Comparison of ENCODE assay signal across 8 cellular contexts in the genomic region with DNA sequence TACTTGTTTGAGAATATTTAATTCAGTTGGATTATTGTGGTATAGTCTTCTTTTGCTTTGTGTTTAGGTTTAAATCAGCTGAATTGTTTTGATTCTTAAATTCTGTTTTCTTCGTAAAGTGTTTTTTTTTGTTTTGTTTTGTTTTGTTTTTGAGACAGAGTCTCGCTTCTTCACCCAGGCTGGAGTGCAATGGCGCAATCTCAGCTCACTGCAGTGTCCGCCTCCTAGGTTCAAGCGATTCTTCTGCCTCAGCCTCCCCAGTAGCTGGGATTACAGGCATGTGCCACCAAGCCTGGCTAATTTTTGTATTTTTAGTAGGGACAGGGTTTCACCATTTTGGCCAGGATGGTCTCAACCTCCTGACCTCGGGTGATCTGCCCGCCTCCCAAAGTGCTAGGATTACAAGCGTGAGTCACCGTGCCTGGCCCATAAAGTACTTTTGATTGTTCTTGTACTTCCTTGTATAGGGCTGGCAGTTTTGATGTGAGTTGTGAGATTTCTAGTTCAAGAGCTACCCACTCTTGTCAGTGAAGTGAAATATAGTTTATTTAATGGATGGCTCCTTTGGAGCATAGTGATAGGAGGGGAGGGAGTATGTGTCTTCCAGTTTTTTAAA.
DNase-seq lines count a peak whose midpoint lies in the region; ATAC-seq, FAIRE-seq and TF ChIP-seq lines count a peak whose summit lies in the region.
"Not testable (repeated sequence)": the region's sequence is repeated elsewhere in the genome, so short reads cannot be mapped to it uniquely, and the experiment has no call there.

No MANE protein-coding gene starts in this region.

- BruUV-seq in MCF 10A (replicated peaks; lab: Mats Ljungman, UMichigan), result not testable (repeated sequence)

- H3K27me3 ChIP-seq in mesendoderm (ENCODE audit: insufficient read depth, low read length, poor library complexity); transverse colon: not testable (repeated sequence)

- not testable (repeated sequence) for H2BK120ac ChIP-seq in mesendoderm (ENCODE audit: low read depth, low read length)

- not testable (repeated sequence) for H3K27ac Mint-ChIP-seq in MCF 10A (ENCODE audit: low read depth, unreplicated experiment)

- not testable (repeated sequence) for H4K8ac ChIP-seq in mesendoderm (ENCODE audit: low read depth, low read length)

- H3K79me2 ChIP-seq in mesendoderm (ENCODE audit: control insufficient read depth, insufficient read depth, low read length), result not testable (repeated sequence)

- H3K9me3 Mint-ChIP-seq in MCF 10A (ENCODE audit: unreplicated experiment), result not testable (repeated sequence)

- H3K56ac ChIP-seq in mesendoderm (ENCODE audit: low read length), result not testable (repeated sequence)

- H3K18ac ChIP-seq in mesendoderm (ENCODE audit: low read length), result not testable (repeated sequence)

- not testable (repeated sequence) for H3K4me3 Mint-ChIP-seq in MCF 10A (ENCODE audit: unreplicated experiment)

- H3K36me3 ChIP-seq in mesendoderm (ENCODE audit: control insufficient read depth, insufficient read depth, low read length); transverse colon: not testable (repeated sequence)

- in situ Hi-C loops in transverse colon (cut with MboI; ENCODE audit: low pct_ligation_motif_present in 1 of 4, low pct_unique_long_range_greater_than_20kb in 1 of 4, low sequenced_read_pairs in 3 of 4), result not testable (repeated sequence)

- H3K36me3 Mint-ChIP-seq in MCF 10A (ENCODE audit: insufficient read depth, unreplicated experiment), result not testable (repeated sequence)

- CTCF ChIA-PET in A549 (lab: Yijun Ruan, JAX), result not testable (repeated sequence)
- CTCF ChIA-PET in MCF 10A (lab: Yijun Ruan, JAX), result interaction anchor here (0.6 to 1.8 kb wide), 2 partner anchors 90 to 204 kb away, joined by 4 read pairs; no protein-coding TSS in a partner anchor

- peak; percentile 40 to 78 for DNase-seq in A549 (ENCODE audit: low read depth in 1 of 2, low spot score in 1 of 2)
- peak; percentile 14 for DNase-seq in ELF-1 (ENCODE audit: low read depth, low spot score)
- DNase-seq in HT1080 (ENCODE audit: low read depth), result peak; percentile 36
- peak; percentile 37 for DNase-seq in MV-4-11 (lab: John Stamatoyannopoulos, UW)
- DNase-seq in MCF 10A (ENCODE audit: unreplicated experiment), result peak; percentile 50
- peak; percentile 5 for DNase-seq in mesendoderm
- DNase-seq in transverse colon, result peak; percentile 15

- not testable (repeated sequence) for H3K9ac ChIP-seq in mesendoderm (ENCODE audit: low read length)

- peak overlapping the region; percentile 70 for H3K4me2 ChIP-seq in A549
- H3K4me2 ChIP-seq in mesendoderm (ENCODE audit: low read length), result not testable (repeated sequence)

- not testable (repeated sequence) for FAIRE-seq in A549 (lab: Jason Lieb, UNC)

- not testable (repeated sequence) for H2BK5ac ChIP-seq in mesendoderm (ENCODE audit: low read length)

- not testable (repeated sequence) for TF ChIP-seq RAD21 in A549 (conservative IDR thresholded peaks at IDR 0.05 in 1 of 2, IDR thresholded peaks at IDR 0.05 in 1 of 2)

- peak; percentile 86 to 95; a peak in 5 of 6 replicates for ATAC-seq in A549
- ATAC-seq in SK-N-SH treated with all-trans-retinoic acid at 6 μM for 48 hours, result not testable (repeated sequence)

- POLR2A ChIA-PET in A549 (lab: Yijun Ruan, JAX), result not testable (repeated sequence)
- POLR2A ChIA-PET in MCF 10A (lab: Yijun Ruan, JAX), result interaction anchor here (0.6 kb wide), 1 partner anchor 416 kb away, joined by 5 read pairs; no protein-coding TSS in a partner anchor

- intact Hi-C loops in MCF 10A (cut with micrococcal nuclease), result not testable (repeated sequence)
- intact Hi-C loops in transverse colon (cut with DNase I; ENCODE audit: low total_unique reads), result loop anchor here (5.0 kb wide), 1 partner anchor 275 kb away; no protein-coding TSS in a partner anchor

- H4K5ac ChIP-seq in mesendoderm (ENCODE audit: low read length), result not testable (repeated sequence)

- H2BK15ac ChIP-seq in mesendoderm (replicated peaks; ENCODE audit: low read depth), result not testable (repeated sequence)

- H3K4me1 ChIP-seq in A549; mesendoderm (ENCODE audit: control insufficient read depth, low read depth, low read length); transverse colon: not testable (repeated sequence)

- not testable (repeated sequence) for TF ChIP-seq POLR2A in A549 (IDR thresholded peaks at IDR 0.05; ENCODE audit: low read length); transverse colon (IDR thresholded peaks at IDR 0.05)

- not testable (repeated sequence) for H3K23ac ChIP-seq in mesendoderm (ENCODE audit: low read length)

- TF ChIP-seq EP300 in A549 (IDR thresholded peaks at IDR 0.05); transverse colon (IDR thresholded peaks at IDR 0.05; ENCODE audit: low read depth): not testable (repeated sequence)

- not testable (repeated sequence) for H3K4ac ChIP-seq in mesendoderm (ENCODE audit: low read depth, low read length)

- not testable (repeated sequence) for H3K27me3 Mint-ChIP-seq in MCF 10A (ENCODE audit: insufficient read depth, unreplicated experiment)

- H2AK5ac ChIP-seq in mesendoderm (ENCODE audit: low read length), result not testable (repeated sequence)

- H3K4me1 Mint-ChIP-seq in MCF 10A (ENCODE audit: insufficient read depth, unreplicated experiment), result not testable (repeated sequence)

- not testable (repeated sequence) for H3K9me3 ChIP-seq in A549, transverse colon

- not testable (repeated sequence) for TF ChIP-seq CTCF in A549 (IDR thresholded peaks at IDR 0.05); MCF 10A (IDR thresholded peaks at IDR 0.05; ENCODE audit: unreplicated experiment); transverse colon (IDR thresholded peaks at IDR 0.05)

- 14% methylated on average over 9 of the region's 9 CpGs for WGBS in A549 (ENCODE audit: missing lambda C conversion rate)
- no CpG with 5 or more reads among the region's 9 CpGs for WGBS in mesendoderm (ENCODE audit: extremely low coverage, insufficient coverage, low lambda C conversion rate)
- 70 to 91% methylated on average over 1 to 9 of the region's 9 CpGs for WGBS in transverse colon (ENCODE audit: low coverage in 1 of 2), 2 donors

- peak overlapping the region; percentile 39 for H3K4me3 ChIP-seq in A549
- not testable (repeated sequence) for H3K4me3 ChIP-seq in mesendoderm (ENCODE audit: low read length); transverse colon

- H3K79me1 ChIP-seq in mesendoderm (ENCODE audit: low read length), result not testable (repeated sequence)

- peak overlapping the region; percentile 66 to 74 for H3K27ac ChIP-seq in A549
- H3K27ac ChIP-seq in mesendoderm (ENCODE audit: low read depth, low read length); transverse colon: not testable (repeated sequence)

TF ChIP-seq in A549, 52 proteins besides CTCF, POLR2A, EP300 and RAD21:
- TF ChIP-seq CEBPB (IDR thresholded peaks at IDR 0.05) (peak in 1 of 2 experiments; percentile 60; a peak in 1 of 4 replicates), FOSL2 (CRISPR knock-in tag; IDR thresholded peaks at IDR 0.05) (peak; percentile 80)
- not testable (repeated sequence) for TF ChIP-seq FOSL2 (IDR thresholded peaks at IDR 0.05)

TF ChIP-seq in SK-N-SH treated with all-trans-retinoic acid at 6 μM for 48 hours, 23 proteins besides CTCF, POLR2A, EP300 and RAD21:
- TF ChIP-seq ZNF70 (CRISPR knock-in tag; IDR thresholded peaks at IDR 0.05), result peak; percentile 49; the same call in 1 of the 2 replicates
TF ChIP-seq in SK-N-SH treated with all-trans-retinoic acid at 6 μM for 48 hours: peak in this region for 1; not testable (repeated sequence) for 22.

Comparison
In these comparisons a context has a peak if more than half of its experiments do, and no peak if none do; other contexts are left out.
1. DNase-seq: peak in every context shown above with its lines; median percentile 59 in A549; 50 in MCF 10A; 37 in MV-4-11; 36 in HT1080; 15 in transverse colon; 14 in ELF-1; 5 in mesendoderm.